In the genomic region with DNA sequence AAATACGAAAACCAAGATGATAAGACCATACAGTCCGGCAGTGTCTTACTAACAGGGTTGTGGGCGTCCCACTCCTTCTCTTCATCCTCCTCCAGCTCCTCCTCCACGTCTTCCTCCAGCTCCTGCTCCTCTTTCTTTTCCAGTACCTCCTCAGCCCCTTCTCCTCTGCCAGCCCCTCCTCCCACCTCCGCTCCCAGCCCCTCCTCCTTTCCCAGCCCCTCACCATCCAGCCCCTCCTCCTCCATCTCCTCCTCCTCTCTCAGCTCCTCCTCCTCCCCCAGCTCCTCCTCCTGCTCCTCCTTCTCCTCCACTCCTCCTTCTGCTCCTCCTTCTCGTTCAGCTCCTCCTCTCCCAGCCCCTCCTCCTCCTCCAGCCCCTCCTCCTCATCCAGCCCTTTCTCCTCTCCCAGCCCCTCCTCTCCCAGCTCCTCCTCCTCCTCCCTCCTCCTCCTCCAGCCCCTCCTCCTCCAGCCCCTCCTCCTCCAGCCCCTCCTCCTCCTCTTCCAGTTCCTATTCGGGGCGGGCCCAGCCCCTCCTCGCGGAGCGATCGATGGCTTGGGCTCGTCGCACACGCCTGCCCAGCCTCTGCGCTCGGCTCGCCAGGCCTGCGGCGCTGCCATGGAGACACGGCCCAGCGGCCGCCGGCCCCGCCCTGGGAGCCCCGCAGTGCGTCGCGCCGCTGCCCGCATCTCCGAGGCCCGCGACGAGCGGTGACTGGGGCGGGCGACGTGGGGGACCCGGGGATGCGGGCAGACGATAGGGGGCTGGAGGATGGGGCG, we compare ENCODE assay signal across 8 cellular contexts. TPM values are rescaled to one million over a fixed set of nuclear protein-coding genes. Genes with fewer than 3 reads are reported as not detected.
DNase-seq lines count a peak whose midpoint lies in the region; ATAC-seq lines count a peak whose summit lies in the region.

A gene with protein sequence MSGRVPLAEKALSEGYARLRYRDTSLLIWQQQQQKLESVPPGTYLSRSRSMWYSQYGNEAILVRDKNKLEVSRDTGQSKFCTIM (plus strand): TSS at position 654 of the 778 bp plus-strand sequence. CDS start 1,267 bp downstream, outside the sequence.

- no peaks in the 10 kb centered on the region for H3K27me3 Mint-ChIP-seq in activated CD4-positive, alpha-beta T cell treated with anti-CD3 and anti-CD28 coated beads, Interleukin-2, amount 10 ng/mL, durations not matched to agents 7 days and 5 days

- DNase-seq in AML-193 (lab: John Stamatoyannopoulos, UW) (peak; percentile 85 to 86), NCI-H748 (lab: John Stamatoyannopoulos, UW; ENCODE audit: unreplicated experiment) (peak; percentile 99), dedifferentiated amniotic fluid mesenchymal stem cell (ENCODE audit: extremely low spot score) (peak; percentile 100), left kidney (ENCODE audit: low read depth, low spot score) (peak; percentile 100)
- DNase-seq in activated CD4-positive, alpha-beta T cell treated with anti-CD3 and anti-CD28 coated beads, Interleukin-2, amount 10 ng/mL, durations not matched to agents 7 days and 5 days: peak; percentile 94
- peak; percentile 96 for DNase-seq in stimulated activated CD4-positive, alpha-beta T cell treated with anti-CD3 and anti-CD28 coated beads, Interleukin-1b, Interleukin-23, amount 100 ng/mL, for 48 hours

- ATAC-seq in GM19324 (IDR thresholded peaks at IDR 0.05; ENCODE audit: low FRiP score, unreplicated experiment): peak; percentile 95
- ATAC-seq in HG03469 (IDR thresholded peaks at IDR 0.05; ENCODE audit: unreplicated experiment): peak; percentile 69

- peaks cover 4% of the 10 kb centered on the region for H3K36me3 Mint-ChIP-seq in activated CD4-positive, alpha-beta T cell treated with anti-CD3 and anti-CD28 coated beads, Interleukin-2, amount 10 ng/mL, durations not matched to agents 7 days and 5 days (ENCODE audit: low read depth)

- H3K4me3 Mint-ChIP-seq in activated CD4-positive, alpha-beta T cell treated with anti-CD3 and anti-CD28 coated beads, Interleukin-2, amount 10 ng/mL, durations not matched to agents 7 days and 5 days: peak within 1 kb of the TSS; percentile 78

- peak within 1 kb of the TSS; percentile 76 for H3K27ac Mint-ChIP-seq in activated CD4-positive, alpha-beta T cell treated with anti-CD3 and anti-CD28 coated beads, Interleukin-2, amount 10 ng/mL, durations not matched to agents 7 days and 5 days

- no peaks in the 10 kb centered on the region for H3K9me3 Mint-ChIP-seq in activated CD4-positive, alpha-beta T cell treated with anti-CD3 and anti-CD28 coated beads, Interleukin-2, amount 10 ng/mL, durations not matched to agents 7 days and 5 days

- POLR2A ChIA-PET in activated CD4-positive, alpha-beta T cell treated with anti-CD3 and anti-CD28 coated beads, Interleukin-2, amount 10 ng/mL, durations not matched to agents 7 days and 5 days (lab: Charles Lee): interaction anchor here (1.1 kb wide), 1 partner anchor 41 kb away, joined by 6 read pairs; no protein-coding TSS in a partner anchor

- CTCF ChIA-PET in activated CD4-positive, alpha-beta T cell treated with anti-CD3 and anti-CD28 coated beads, Interleukin-2, amount 10 ng/mL, durations not matched to agents 7 days and 5 days (lab: Charles Lee): interaction anchor here (0.6 to 1.5 kb wide), 3 partner anchors 44 to 1939 kb away, joined by 3 read pairs; no protein-coding TSS in a partner anchor

- peaks cover 9% of the 10 kb centered on the region for H3K4me1 Mint-ChIP-seq in activated CD4-positive, alpha-beta T cell treated with anti-CD3 and anti-CD28 coated beads, Interleukin-2, amount 10 ng/mL, durations not matched to agents 7 days and 5 days

RNA-seq across cellular contexts. Expression of the gene that starts here (rescaled TPM):
- 10 to 100 TPM; 11.1 to 12.9 TPM for total RNA-seq in activated CD4-positive, alpha-beta T cell treated with anti-CD3 and anti-CD28 coated beads, Interleukin-2, amount 10 ng/mL, durations not matched to agents 7 days and 5 days

Comparison
In these comparisons a context has a peak if more than half of its experiments do, and no peak if none do; other contexts are left out.
1. Peak in every context shown above with its lines: DNase-seq and ATAC-seq.